Comparison of ENCODE assay signal across 11 cellular contexts in genomic region chr15:73368301-73369072, GRCh38. TPM values are rescaled to one million over a fixed set of nuclear protein-coding genes. Genes with fewer than 3 reads are reported as not detected.
DNase-seq lines count a peak whose midpoint lies in the region; ATAC-seq and TF ChIP-seq lines count a peak whose summit lies in the region.
"Had no signal": no experiment of that assay in that cellular context is flagged by ENCODE, and none has a peak within 500 bp of the region (broad histone marks: within the 10 kb centered on the region; RNA-seq: fewer than 3 reads in every experiment).

TSS of gene HCN4 (minus strand) at chr15:73368958. CDS start at chr15:73368270, 688 bp downstream.

- no peaks in the 10 kb centered on the region for H3K36me3 Mint-ChIP-seq in activated naive CD4-positive, alpha-beta T cell treated with anti-CD3 and anti-CD28 coated beads, Interleukin-2, amount 50 U/mL, for 72 hours
- H3K36me3 Mint-ChIP-seq: memory B cell had no signal

- DNase-seq in NCI-H146 (lab: John Stamatoyannopoulos, UW): peak; percentile 55
- no peak for DNase-seq in NCI-H146 treated with DMSO at 0.1 percent for 48 hours (lab: John Stamatoyannopoulos, UW; ENCODE audit: unreplicated experiment)
- DNase-seq in ascending aorta (ENCODE audit: low spot score in 2 of 2): no peak
- peak; percentile 67 for DNase-seq in testis
- DNase-seq in HUDEP-2 (lab: John Stamatoyannopoulos, UW; ENCODE audit: unreplicated experiment in 76 of 76): no peak
- no peak for DNase-seq in COLO829 (ENCODE audit: low spot score)
- no peak for DNase-seq in activated naive CD4-positive, alpha-beta T cell treated with anti-CD3 and anti-CD28 coated beads, Interleukin-2, amount 50 U/mL, for 72 hours (ENCODE audit: low spot score in 2 of 2)

- intact Hi-C loops in ascending aorta (cut with DNase I) (no loop called here), testis (cut with DNase I; ENCODE audit: low total_unique reads) (no loop called here)

- TF ChIP-seq POLR2A in testis (IDR thresholded peaks at IDR 0.05): no peak

- 1% methylated on average over 62 of the region's 106 CpGs; no CpG with 5 or more reads in 1 of the 2 donors for WGBS in testis, 2 donors

- peak within 1 kb of the TSS; percentile 50; the same call in 1 of the 2 replicates for H3K9ac ChIP-seq in iPS-20b (ENCODE audit: low read depth, low read length)

- no peaks in the 10 kb centered on the region for H3K9me3 Mint-ChIP-seq in activated naive CD4-positive, alpha-beta T cell treated with anti-CD3 and anti-CD28 coated beads, Interleukin-2, amount 50 U/mL, for 72 hours
- H3K9me3 Mint-ChIP-seq: memory B cell had no signal

- H3K4me1 ChIP-seq in ascending aorta (peaks cover 0 to 4% of the 10 kb centered on the region in 2 donors), iPS-20b (ENCODE audit: insufficient read depth, low read length) (peaks cover 37% of the 10 kb centered on the region), testis (no peaks in the 10 kb centered on the region)

- H3K27ac Mint-ChIP-seq in activated naive CD4-positive, alpha-beta T cell treated with anti-CD3 and anti-CD28 coated beads, Interleukin-2, amount 50 U/mL, for 72 hours: no peak within 1 kb of the TSS
- H3K27ac Mint-ChIP-seq: memory B cell had no signal

- ATAC-seq in activated naive CD4-positive, alpha-beta T cell treated with anti-CD3 and anti-CD28 coated beads, Interleukin-2, amount 50 U/mL, for 72 hours: no peak

- H3K27ac ChIP-seq in ascending aorta (no peak within 1 kb of the TSS), iPS-20b (ENCODE audit: low read length) (no peak within 1 kb of the TSS), testis (no peak within 1 kb of the TSS)

- H3K27me3 ChIP-seq in ascending aorta (peaks cover 6% of the 10 kb centered on the region), iPS-20b (ENCODE audit: insufficient read depth, low read length) (peaks cover 64% of the 10 kb centered on the region), testis (no peaks in the 10 kb centered on the region)

- H3K36me3 ChIP-seq in ascending aorta (no peaks in the 10 kb centered on the region), iPS-20b (ENCODE audit: insufficient read depth, low read depth, low read length) (no peaks in the 10 kb centered on the region), testis (ENCODE audit: low read depth, missing control alignments) (no peaks in the 10 kb centered on the region)

- peak within 1 kb of the TSS; percentile 36 to 57 for H3K4me3 ChIP-seq in ascending aorta
- H3K4me3 ChIP-seq in iPS-20b (ENCODE audit: low read length): peak within 1 kb of the TSS; percentile 76
- peak within 1 kb of the TSS; percentile 54 to 56 for H3K4me3 ChIP-seq in testis

- no peaks in the 10 kb centered on the region for H3K9me3 ChIP-seq in ascending aorta
- no peaks in the 10 kb centered on the region for H3K9me3 ChIP-seq in iPS-20b (ENCODE audit: insufficient read depth, low read depth, low read length)
- no peaks in the 10 kb centered on the region for H3K9me3 ChIP-seq in testis

- TF ChIP-seq CTCF in ascending aorta (IDR thresholded peaks at IDR 0.05): no peak
- no peak for TF ChIP-seq CTCF in testis (IDR thresholded peaks at IDR 0.05)

RNA-seq across cellular contexts. Expression of gene HCN4, which starts in this region (rescaled TPM):
- total RNA-seq in ascending aorta (not detected), testis (10 to 100 TPM; 12.6 to 17.6 TPM)
- polyA plus RNA-seq in testis (ENCODE audit: insufficient read depth, low read depth, low replicate concordance): 9.1 TPM
- total RNA-seq in activated naive CD4-positive, alpha-beta T cell treated with anti-CD3 and anti-CD28 coated beads, Interleukin-2, amount 50 U/mL, for 72 hours: under 1 TPM in 1 of 2 donors, not detected in 1; 0.04 TPM
- total RNA-seq: T-helper 1 cell treated with Interleukin-12 subunit alpha and Interleukin-12 subunit beta and Interleukin-4 antibody, amounts not matched to agents 30 ng/mL and 1 ng/mL, for 36 hours had no signal
- polyA plus RNA-seq: AG04450 had no signal

Comparison
In these comparisons a context has a peak if more than half of its experiments do, and no peak if none do; other contexts are left out.
1. RNA of gene HCN4 (total RNA-seq): 12.6 to 17.6 TPM in testis; 0.04 TPM in activated naive CD4-positive, alpha-beta T cell treated with anti-CD3 and anti-CD28 coated beads, Interleukin-2, amount 50 U/mL, for 72 hours and not detected in ascending aorta (single experiment); every median in the first group is over 10 times any median in the second.
2. DNase-seq: peak in NCI-H146 (single experiment) and testis (single experiment); none in NCI-H146 treated with DMSO at 0.1 percent for 48 hours (single experiment), ascending aorta (0 of 2), HUDEP-2 (0 of 76), COLO829 (single experiment) and activated naive CD4-positive, alpha-beta T cell treated with anti-CD3 and anti-CD28 coated beads, Interleukin-2, amount 50 U/mL, for 72 hours (0 of 2).
3. Peak in every context shown above with its lines, with median percentiles within 50 percentile points of each other: H3K4me3 ChIP-seq.